In genomic region chr4:40225497-40225896, GRCh38 we compare ENCODE assay signal across 19 cellular contexts. TPM values are rescaled to one million over a fixed set of nuclear protein-coding genes. Genes with fewer than 3 reads are reported as not detected.
A peak's percentile ranks its signal among the peaks of the same experiment; 100 is the strongest.
DNase-seq lines count a peak whose midpoint lies in the region; ATAC-seq, FAIRE-seq and TF ChIP-seq lines count a peak whose summit lies in the region.
"Had no signal": no experiment of that assay in that cellular context is flagged by ENCODE, and none has a peak within 500 bp of the region (broad histone marks: within the 10 kb centered on the region; RNA-seq: fewer than 3 reads in every experiment).

No MANE protein-coding gene starts in this region.

- no peaks in the 10 kb centered on the region for H3K27me3 Mint-ChIP-seq in activated CD4-positive, alpha-beta T cell treated with anti-CD3 and anti-CD28 coated beads for 36 hours
- H3K27me3 Mint-ChIP-seq in activated T-helper 1 cell treated with anti-CD3 and anti-CD28 coated beads, Interleukin-12 subunit alpha, Interleukin-12 subunit beta, Interleukin-2, Interleukin-4 antibody, amounts not matched to agents 30 ng/mL and 10 ng/mL and 1 ng/mL, durations not matched to agents 14 hours and 24 hours and 36 hours (ENCODE audit: insufficient read depth): no peaks in the 10 kb centered on the region
- no peaks in the 10 kb centered on the region for H3K27me3 Mint-ChIP-seq in natural killer cell (ENCODE audit: low read depth in 2 of 2)
- peaks cover 0 to 2% (median 0%) of the 10 kb centered on the region in 3 donors for H3K27me3 Mint-ChIP-seq in CD14-positive monocyte (ENCODE audit: low read depth in 3 of 3)
- H3K27me3 Mint-ChIP-seq: brain, type B pancreatic cell had no signal

- intact Hi-C loops in activated CD4-positive, alpha-beta T cell treated with anti-CD3 and anti-CD28 coated beads for 36 hours (cut with DNase I, micrococcal nuclease): loop anchor here (5.0 kb wide), 2 partner anchors 33 to 497 kb away; no protein-coding TSS in a partner anchor
- intact Hi-C loops in activated T-helper 1 cell treated with anti-CD3 and anti-CD28 coated beads, Interleukin-12 subunit alpha, Interleukin-12 subunit beta, Interleukin-2, Interleukin-4 antibody, amounts not matched to agents 30 ng/mL and 10 ng/mL and 1 ng/mL, durations not matched to agents 14 hours and 24 hours and 36 hours (cut with micrococcal nuclease): loop anchor here (5.0 to 10.0 kb wide), 2 partner anchors 33 to 399 kb away; partner anchors contain the start of gene RBM47
- intact Hi-C loops in natural killer cell (cut with micrococcal nuclease): no loop called here
- intact Hi-C loops in CD14-positive monocyte (cut with micrococcal nuclease): no loop called here

- peaks cover 77% of the 10 kb centered on the region for H3K36me3 Mint-ChIP-seq in activated CD4-positive, alpha-beta T cell treated with anti-CD3 and anti-CD28 coated beads for 36 hours (ENCODE audit: low read depth)
- H3K36me3 Mint-ChIP-seq in activated T-helper 1 cell treated with anti-CD3 and anti-CD28 coated beads, Interleukin-12 subunit alpha, Interleukin-12 subunit beta, Interleukin-2, Interleukin-4 antibody, amounts not matched to agents 30 ng/mL and 10 ng/mL and 1 ng/mL, durations not matched to agents 14 hours and 24 hours and 36 hours (ENCODE audit: low read depth): peaks cover 46% of the 10 kb centered on the region
- no peaks in the 10 kb centered on the region for H3K36me3 Mint-ChIP-seq in natural killer cell
- peaks cover 0 to 5% of the 10 kb centered on the region in 2 donors for H3K36me3 Mint-ChIP-seq in CD14-positive monocyte
- H3K36me3 Mint-ChIP-seq: type B pancreatic cell had no signal

- peaks cover 89% of the 10 kb centered on the region for H3K4me1 Mint-ChIP-seq in activated CD4-positive, alpha-beta T cell treated with anti-CD3 and anti-CD28 coated beads for 36 hours
- H3K4me1 Mint-ChIP-seq in activated T-helper 1 cell treated with anti-CD3 and anti-CD28 coated beads, Interleukin-12 subunit alpha, Interleukin-12 subunit beta, Interleukin-2, Interleukin-4 antibody, amounts not matched to agents 30 ng/mL and 10 ng/mL and 1 ng/mL, durations not matched to agents 14 hours and 24 hours and 36 hours (ENCODE audit: low read depth): peaks cover 90% of the 10 kb centered on the region
- H3K4me1 Mint-ChIP-seq in natural killer cell (peaks cover 74 to 80% of the 10 kb centered on the region in 2 donors), CD14-positive monocyte (peaks cover 24% of the 10 kb centered on the region)

- no peak for ATAC-seq in activated CD4-positive, alpha-beta T cell treated with anti-CD3 and anti-CD28 coated beads for 36 hours
- ATAC-seq in natural killer cell: peak in 1 of 3 donors; percentile 14

- CTCF ChIA-PET in activated CD4-positive, alpha-beta T cell treated with anti-CD3 and anti-CD28 coated beads for 36 hours (lab: Charles Lee): interaction anchor here (1.0 to 3.0 kb wide), 5 partner anchors 17 to 91 kb away, joined by 3 to 18 read pairs (median 10); no protein-coding TSS in a partner anchor

- peak overlapping the region; percentile 97 for H3K27ac Mint-ChIP-seq in activated CD4-positive, alpha-beta T cell treated with anti-CD3 and anti-CD28 coated beads for 36 hours
- peak overlapping the region; percentile 85 for H3K27ac Mint-ChIP-seq in activated T-helper 1 cell treated with anti-CD3 and anti-CD28 coated beads, Interleukin-12 subunit alpha, Interleukin-12 subunit beta, Interleukin-2, Interleukin-4 antibody, amounts not matched to agents 30 ng/mL and 10 ng/mL and 1 ng/mL, durations not matched to agents 14 hours and 24 hours and 36 hours
- peak overlapping the region; percentile 66 to 80 for H3K27ac Mint-ChIP-seq in natural killer cell
- H3K27ac Mint-ChIP-seq in CD14-positive monocyte: no peak overlapping the region
- H3K27ac Mint-ChIP-seq: type B pancreatic cell had no signal

- H3K4me3 Mint-ChIP-seq in activated CD4-positive, alpha-beta T cell treated with anti-CD3 and anti-CD28 coated beads for 36 hours: peak overlapping the region; percentile 44
- peak overlapping the region; percentile 48 for H3K4me3 Mint-ChIP-seq in activated T-helper 1 cell treated with anti-CD3 and anti-CD28 coated beads, Interleukin-12 subunit alpha, Interleukin-12 subunit beta, Interleukin-2, Interleukin-4 antibody, amounts not matched to agents 30 ng/mL and 10 ng/mL and 1 ng/mL, durations not matched to agents 14 hours and 24 hours and 36 hours
- H3K4me3 Mint-ChIP-seq in natural killer cell (peak overlapping the region; percentile 69), CD14-positive monocyte (no peak overlapping the region)
- H3K4me3 Mint-ChIP-seq: brain, type B pancreatic cell had no signal

- peaks cover 3% of the 10 kb centered on the region for H3K9me3 Mint-ChIP-seq in activated CD4-positive, alpha-beta T cell treated with anti-CD3 and anti-CD28 coated beads for 36 hours (ENCODE audit: low read depth)
- peaks cover 8% of the 10 kb centered on the region for H3K9me3 Mint-ChIP-seq in activated T-helper 1 cell treated with anti-CD3 and anti-CD28 coated beads, Interleukin-12 subunit alpha, Interleukin-12 subunit beta, Interleukin-2, Interleukin-4 antibody, amounts not matched to agents 30 ng/mL and 10 ng/mL and 1 ng/mL, durations not matched to agents 14 hours and 24 hours and 36 hours
- H3K9me3 Mint-ChIP-seq in natural killer cell (no peaks in the 10 kb centered on the region), CD14-positive monocyte (peaks cover 0 to 3% (median 0%) of the 10 kb centered on the region in 7 donors)
- H3K9me3 Mint-ChIP-seq: type B pancreatic cell had no signal

- POLR2A ChIA-PET in activated CD4-positive, alpha-beta T cell treated with anti-CD3 and anti-CD28 coated beads for 36 hours (lab: Charles Lee): interaction anchor here (0.6 to 1.8 kb wide), 4 partner anchors 9 to 25 kb away, joined by 4 to 9 read pairs (median 6); no protein-coding TSS in a partner anchor

- FAIRE-seq in GM19239 (lab: Jason Lieb, UNC): peak; percentile 31
- no peak for FAIRE-seq in HTR-8/SVneo (lab: Jason Lieb, UNC)

- DNase-seq in activated CD4-positive, alpha-beta T cell treated with anti-CD3 and anti-CD28 coated beads for 36 hours: peak; percentile 9
- DNase-seq in activated CD4-positive, alpha-beta T cell treated with anti-CD3 and anti-CD28 coated beads, Interleukin-2, amount 50 U/mL, for 4 hours: no peak
- DNase-seq in GM19239 (ENCODE audit: insufficient read length, low spot score) (no peak), natural killer cell (no peak), Kasumi-1 (lab: John Stamatoyannopoulos, UW) (no peak), CD14-positive monocyte (ENCODE audit: low spot score) (no peak), HTR-8/SVneo (ENCODE audit: insufficient read length, low spot score) (no peak)
- no peak for DNase-seq in activated T-helper 1 cell treated with anti-CD3 and anti-CD28 coated beads, Interleukin-12 subunit alpha, Interleukin-12 subunit beta, Interleukin-2, Interleukin-4 antibody, amounts not matched to agents 30 ng/mL and 10 ng/mL and 1 ng/mL, durations not matched to agents 14 hours and 24 hours and 36 hours (ENCODE audit: low spot score)
- DNase-seq: HCEC 1CT, NCI-H2029 treated with DMSO at 0.1 percent for 48 hours, NCI-H524 treated with DMSO at 0.1 percent for 48 hours, PC-9, SK-N-SH had no signal

- TF ChIP-seq CTCF in natural killer cell (IDR thresholded peaks at IDR 0.05) (no peak), CD14-positive monocyte (IDR thresholded peaks at IDR 0.05) (no peak)

RNA-seq across cellular contexts. Expression of gene RHOH, which starts 28.7 kb away (rescaled TPM):
- 10 to 100 TPM; 74.7 to 83.6 TPM for total RNA-seq in activated CD4-positive, alpha-beta T cell treated with anti-CD3 and anti-CD28 coated beads for 36 hours
- 105 and 111 TPM in 2 replicates for total RNA-seq in activated T-helper 1 cell treated with anti-CD3 and anti-CD28 coated beads, Interleukin-12 subunit alpha, Interleukin-12 subunit beta, Interleukin-2, Interleukin-4 antibody, amounts not matched to agents 30 ng/mL and 10 ng/mL and 1 ng/mL, durations not matched to agents 14 hours and 24 hours and 36 hours
- 100 to 1,000 TPM; 195 to 233 (median 195) TPM for total RNA-seq in natural killer cell
- 1 to 10 TPM; 1.2 to 1.4 TPM for polyA plus RNA-seq in CD14-positive monocyte
- total RNA-seq: A172, HT1080, kidney epithelial cell, osteocyte, PC-9 had no signal
- polyA plus RNA-seq: SK-N-SH had no signal

Comparison
In these comparisons a context has a peak if more than half of its experiments do, and no peak if none do; other contexts are left out.
1. H3K27ac Mint-ChIP-seq: peak in activated CD4-positive, alpha-beta T cell treated with anti-CD3 and anti-CD28 coated beads for 36 hours (single experiment), activated T-helper 1 cell treated with anti-CD3 and anti-CD28 coated beads, Interleukin-12 subunit alpha, Interleukin-12 subunit beta, Interleukin-2, Interleukin-4 antibody, amounts not matched to agents 30 ng/mL and 10 ng/mL and 1 ng/mL, durations not matched to agents 14 hours and 24 hours and 36 hours (single experiment) and natural killer cell (2 of 2); none in CD14-positive monocyte (0 of 7).
2. H3K4me3 Mint-ChIP-seq: peak in activated CD4-positive, alpha-beta T cell treated with anti-CD3 and anti-CD28 coated beads for 36 hours (single experiment), activated T-helper 1 cell treated with anti-CD3 and anti-CD28 coated beads, Interleukin-12 subunit alpha, Interleukin-12 subunit beta, Interleukin-2, Interleukin-4 antibody, amounts not matched to agents 30 ng/mL and 10 ng/mL and 1 ng/mL, durations not matched to agents 14 hours and 24 hours and 36 hours (single experiment) and natural killer cell (single experiment); none in CD14-positive monocyte (0 of 2).
3. intact Hi-C loops: an anchor here in activated CD4-positive, alpha-beta T cell treated with anti-CD3 and anti-CD28 coated beads for 36 hours (5.0 kb wide) and activated T-helper 1 cell treated with anti-CD3 and anti-CD28 coated beads, Interleukin-12 subunit alpha, Interleukin-12 subunit beta, Interleukin-2, Interleukin-4 antibody, amounts not matched to agents 30 ng/mL and 10 ng/mL and 1 ng/mL, durations not matched to agents 14 hours and 24 hours and 36 hours (5.0 to 10.0 kb wide); none called in natural killer cell and CD14-positive monocyte.